ENCODE assay signal across 8 cellular contexts in genomic region chr6:111057074-111057752, GRCh38. TPM values are rescaled to one million over a fixed set of nuclear protein-coding genes. Genes with fewer than 3 reads are reported as not detected.
A peak's percentile ranks its signal among the peaks of the same experiment; 100 is the strongest.
DNase-seq lines count a peak whose midpoint lies in the region; ATAC-seq, FAIRE-seq and TF ChIP-seq lines count a peak whose summit lies in the region.

No MANE protein-coding gene starts in this region.

- no peak overlapping the region for H3K4me3 ChIP-seq in coronary artery
- no peak overlapping the region for H3K4me3 ChIP-seq in mesendoderm (ENCODE audit: low read length)

- in situ Hi-C loops in KBM-7 (cut with MboI; ENCODE audit: low pct_unique_long_range_greater_than_20kb, low sequenced_read_pairs) = loop anchor here (25.0 kb wide), 1 partner anchor 155 kb away; no protein-coding TSS in a partner anchor

- WGBS in mesendoderm (ENCODE audit: extremely low coverage, insufficient coverage, low lambda C conversion rate) = no CpG with 5 or more reads among the region's 12 CpGs

- TF ChIP-seq CTCF in GM12801 (IDR thresholded peaks at IDR 0.05; ENCODE audit: extremely low read depth, insufficient read length) (peak; percentile 34), coronary artery (IDR thresholded peaks at IDR 0.05) (peak; percentile 47)

- no peak overlapping the region for H4K8ac ChIP-seq in mesendoderm (ENCODE audit: low read depth, low read length)

- ATAC-seq in GM18909 (IDR thresholded peaks at IDR 0.05; ENCODE audit: poor library complexity, unreplicated experiment) = no peak
- ATAC-seq in GM18517 (IDR thresholded peaks at IDR 0.05; ENCODE audit: unreplicated experiment) = no peak

- H3K18ac ChIP-seq in mesendoderm (ENCODE audit: low read length) = no peak overlapping the region

- no peaks in the 10 kb centered on the region for H3K79me2 ChIP-seq in mesendoderm (ENCODE audit: control insufficient read depth, insufficient read depth, low read length)

- no peaks in the 10 kb centered on the region for H3K79me1 ChIP-seq in mesendoderm (ENCODE audit: low read length)

- H3K9ac ChIP-seq in mesendoderm (ENCODE audit: low read length) = no peak overlapping the region

- H2BK120ac ChIP-seq in mesendoderm (ENCODE audit: low read depth, low read length) = no peak overlapping the region

- no peak for FAIRE-seq in RCC 7860 (lab: Jason Lieb, UNC)

- no peaks in the 10 kb centered on the region for H3K27me3 ChIP-seq in mesendoderm (ENCODE audit: insufficient read depth, low read length, poor library complexity)

- no peak overlapping the region for H2BK5ac ChIP-seq in mesendoderm (ENCODE audit: low read length)

- no peaks in the 10 kb centered on the region for H3K4me1 ChIP-seq in mesendoderm (ENCODE audit: control insufficient read depth, low read depth, low read length)

- H3K4ac ChIP-seq in mesendoderm (ENCODE audit: low read depth, low read length) = no peak overlapping the region

- H3K56ac ChIP-seq in mesendoderm (ENCODE audit: low read length) = no peak overlapping the region

- H2BK15ac ChIP-seq in mesendoderm (replicated peaks; ENCODE audit: low read depth) = no peak overlapping the region

- H4K5ac ChIP-seq in mesendoderm (ENCODE audit: low read length) = no peak overlapping the region

- H2AK5ac ChIP-seq in mesendoderm (ENCODE audit: low read length) = no peak overlapping the region

- H3K4me2 ChIP-seq in mesendoderm (ENCODE audit: low read length) = no peak overlapping the region

- no peaks in the 10 kb centered on the region for H3K36me3 ChIP-seq in mesendoderm (ENCODE audit: control insufficient read depth, insufficient read depth, low read length)

- H3K27ac ChIP-seq in coronary artery (no peak overlapping the region), mesendoderm (ENCODE audit: low read depth, low read length) (no peak overlapping the region)

- no peak overlapping the region for H3K23ac ChIP-seq in mesendoderm (ENCODE audit: low read length)

- DNase-seq in AG08396 (ENCODE audit: low spot score) = peak; percentile 36
- peak; percentile 76 for DNase-seq in KBM-7
- DNase-seq in RCC 7860 (ENCODE audit: low spot score) = peak; percentile 39
- no peak for DNase-seq in coronary artery (ENCODE audit: low spot score)
- peak; percentile 32 for DNase-seq in mesendoderm

RNA-seq across cellular contexts. Expression of gene SLC16A10, which starts 30.1 kb away (rescaled TPM):
- polyA plus RNA-seq in mesendoderm (2013, experiment 1 of 2) = 3.8 TPM
- polyA plus RNA-seq in mesendoderm (2013, experiment 2 of 2) = 3.9 TPM
